ENCODE assay signal across 26 cellular contexts in the genomic region with DNA sequence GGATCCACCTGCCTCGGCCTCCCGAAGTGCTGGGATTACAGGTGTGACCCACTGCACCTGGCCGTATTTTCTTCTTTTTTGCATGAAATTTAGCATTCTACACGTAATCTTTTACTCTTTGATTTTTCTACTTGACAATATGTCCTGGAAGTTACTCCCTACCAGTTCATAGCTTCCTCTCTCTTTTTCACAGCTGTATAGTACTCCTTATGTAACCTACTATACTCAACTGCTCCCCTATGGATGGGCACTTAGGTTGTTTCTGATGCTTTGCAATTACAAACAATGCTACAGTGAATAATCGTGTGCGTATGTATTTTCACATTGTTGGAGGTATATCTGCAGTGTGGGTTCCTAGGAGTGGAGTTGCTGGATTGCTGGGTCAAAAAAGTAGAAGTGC.
"Had no signal": no experiment of that assay in that cellular context is flagged by ENCODE, and none has a peak within 500 bp of the region (broad histone marks: within the 10 kb centered on the region; RNA-seq: fewer than 3 reads in every experiment).

No MANE protein-coding gene starts in this region.

- ATAC-seq: stimulated activated effector memory CD8-positive, alpha-beta T cell treated with anti-CD3 and anti-CD28 coated beads, Interleukin-12 subunit alpha, Interleukin-12 subunit beta, amount 100 ng/mL, for 72 hours; stimulated activated memory B cell treated with anti-CD40 and anti-IgM and Interleukin-4, amounts not matched to agents 10 μg/mL and 1 μg/mL and 100 μg/mL, for 72 hours; stimulated activated naive B cell treated with anti-CD40 and anti-IgM and Interleukin-4, amounts not matched to agents 10 μg/mL and 1 μg/mL and 100 μg/mL, for 72 hours; stimulated activated naive CD8-positive, alpha-beta T cell treated with anti-CD3 and anti-CD28 coated beads, Interleukin-15, amount 100 ng/mL, for 72 hours; stimulated activated naive CD8-positive, alpha-beta T cell treated with anti-CD3 and anti-CD28 coated beads, Interleukin-15, Interleukin-2, amounts not matched to agents 100 U/mL and 50 U/mL, for 24 hours; upper lobe of right lung had no signal

- H3K27me3 ChIP-seq: stomach, testis, thyroid gland, tibial nerve, upper lobe of left lung, upper lobe of right lung, uterus, vagina had no signal

- H3K27ac ChIP-seq: stomach, suprapubic skin, testis, thoracic aorta, thyroid gland, tibial artery, tibial nerve, transverse colon, upper lobe of left lung, upper lobe of right lung, uterus, vagina had no signal

- FAIRE-seq: urothelium cell line had no signal

- DNase-seq: stimulated activated CD4-positive, alpha-beta T cell treated with anti-CD3 and anti-CD28 coated beads, Interleukin-2, amount 100 ng/mL, for 48 hours; stimulated activated CD4-positive, alpha-beta T cell treated with anti-CD3 and anti-CD28 coated beads, Interleukin-4, amount 100 ng/mL, for 1 hour; stimulated activated CD4-positive, alpha-beta T cell treated with anti-CD3 and anti-CD28 coated beads, Interleukin-4, amount 100 ng/mL, for 24 hours; stimulated activated CD4-positive, alpha-beta T cell treated with anti-CD3 and anti-CD28 coated beads, Interleukin-4, amount 100 ng/mL, for 4 hours; stimulated activated CD8-positive, alpha-beta memory T cell treated with anti-CD3 and anti-CD28 coated beads, Interleukin-4, amount 100 ng/mL, for 48 hours; stimulated activated naive B cell treated with anti-CD40 and anti-IgM and Interleukin-4, amounts not matched to agents 10 μg/mL and 1 μg/mL and 100 μg/mL, for 72 hours; stimulated activated naive CD4-positive, alpha-beta T cell; stimulated activated naive CD4-positive, alpha-beta T cell treated with Interleukin-2 at 50 U/mL for 16 hours; stimulated activated naive CD8-positive, alpha-beta T cell treated with anti-CD3 and anti-CD28 coated beads, Interleukin-15, amount 100 ng/mL, for 72 hours; stimulated activated naive CD8-positive, alpha-beta T cell treated with anti-CD3 and anti-CD28 coated beads, Interleukin-15, Interleukin-2, amounts not matched to agents 100 U/mL and 50 U/mL, for 24 hours; stomach; substantia nigra; testis; thyroid gland; tibial artery; transverse colon; upper lobe of left lung; upper lobe of right lung; uterus had no signal

- H3K4me3 ChIP-seq: stomach, suprapubic skin, testis, thoracic aorta, thyroid gland, tibial artery, tibial nerve, transverse colon, upper lobe of left lung, upper lobe of right lung, uterus, vagina had no signal

- H3K36me3 ChIP-seq: stomach, suprapubic skin, thoracic aorta, thyroid gland, tibial artery, tibial nerve, transverse colon, upper lobe of left lung, upper lobe of right lung, uterus, vagina had no signal

- H3K4me1 ChIP-seq: stomach, suprapubic skin, testis, tibial artery, tibial nerve, transverse colon, uterus, vagina had no signal

- H3K9me3 ChIP-seq: stomach, suprapubic skin, testis, thoracic aorta, thyroid gland, tibial artery, transverse colon, upper lobe of left lung, upper lobe of right lung, uterus, vagina had no signal
